In genomic region chr7:73717991-73718405, GRCh38 we compare ENCODE assay signal across 8 cellular contexts. TPM values are rescaled to one million over a fixed set of nuclear protein-coding genes. Genes with fewer than 3 reads are reported as not detected.
A peak's percentile ranks its signal among the peaks of the same experiment; 100 is the strongest.
DNase-seq lines count a peak whose midpoint lies in the region; FAIRE-seq lines count a peak whose summit lies in the region.

No MANE protein-coding gene starts in this region.

- FAIRE-seq in HTR-8/SVneo (lab: Jason Lieb, UNC): no peak

- H3K9me3 ChIP-seq in BLaER1: no peaks in the 10 kb centered on the region
- H3K9me3 ChIP-seq in effector memory CD4-positive, alpha-beta T cell (ENCODE audit: control insufficient read depth, low read length): no peaks in the 10 kb centered on the region

- no peak overlapping the region for H3K27ac ChIP-seq in BLaER1
- peak overlapping the region; percentile 51 for H3K27ac ChIP-seq in effector memory CD4-positive, alpha-beta T cell (ENCODE audit: insufficient read depth, low read length, poor library complexity, severe bottlenecking)

- H3K27me3 ChIP-seq in BLaER1: peaks cover 76% of the 10 kb centered on the region
- no peaks in the 10 kb centered on the region for H3K27me3 ChIP-seq in effector memory CD4-positive, alpha-beta T cell (replicated peaks; ENCODE audit: control insufficient read depth, insufficient read depth, low read length, poor library complexity, severe bottlenecking)

- H3K9ac ChIP-seq in BLaER1: no peak overlapping the region

- H4K20me1 ChIP-seq in BLaER1: peaks cover 82% of the 10 kb centered on the region

- peak overlapping the region; percentile 75 for H3K4me3 ChIP-seq in BLaER1
- H3K4me3 ChIP-seq in effector memory CD4-positive, alpha-beta T cell (ENCODE audit: insufficient read depth, low read depth, low read length, poor library complexity, severe bottlenecking): peak overlapping the region; percentile 86

- peak; percentile 98 for DNase-seq in LHCN-M2 (ENCODE audit: low read depth)
- DNase-seq in activated CD4-positive, alpha-beta T cell treated with anti-CD3 and anti-CD28 coated beads, Interleukin-2, amount 50 U/mL, for 4 hours: peak; percentile 69 to 74
- DNase-seq in effector memory CD4-positive, alpha-beta T cell: peak; percentile 56 to 77 (median 74)
- peak; percentile 67 to 80 for DNase-seq in stimulated activated CD4-positive, alpha-beta T cell treated with anti-CD3 and anti-CD28 coated beads, Interleukin-12 subunit alpha, Interleukin-12 subunit beta, amount 100 ng/mL, for 24 hours (ENCODE audit: low read depth in 2 of 2)
- no peak for DNase-seq in NCI-H446 treated with DMSO at 0.1 percent for 48 hours (lab: John Stamatoyannopoulos, UW)
- no peak for DNase-seq in NCI-H1694 treated with DMSO at 0.1 percent for 48 hours (lab: John Stamatoyannopoulos, UW)
- DNase-seq in HTR-8/SVneo (ENCODE audit: insufficient read length, low spot score): no peak

- peaks cover 73% of the 10 kb centered on the region for H3K4me1 ChIP-seq in BLaER1
- H3K4me1 ChIP-seq in effector memory CD4-positive, alpha-beta T cell (ENCODE audit: control insufficient read depth, insufficient read depth, low read length, poor library complexity, severe bottlenecking): peaks cover 32% of the 10 kb centered on the region

- peak overlapping the region; percentile 100 for H3K4me2 ChIP-seq in BLaER1

- no peaks in the 10 kb centered on the region for H3K36me3 ChIP-seq in BLaER1
- H3K36me3 ChIP-seq in effector memory CD4-positive, alpha-beta T cell (ENCODE audit: control insufficient read depth, insufficient read depth, low read length): peaks cover 3% of the 10 kb centered on the region

RNA-seq across cellular contexts. Expression of gene STX1A, which starts 1.5 kb away (rescaled TPM):
- total RNA-seq in LHCN-M2 (2014; rRNA removed): 80.0 and 100 TPM in 2 replicates
- polyA plus RNA-seq in LHCN-M2 (2012): 11.2 TPM

RNA-seq across cellular contexts. Expression of gene ABHD11, which starts 20.6 kb away (rescaled TPM):
- total RNA-seq in LHCN-M2 (2014; rRNA removed): 34.5 and 40.1 TPM in 2 replicates
- polyA plus RNA-seq in LHCN-M2 (2012): 25.5 TPM

RNA-seq across cellular contexts. Expression of gene BUD23, which starts 34.6 kb away (rescaled TPM):
- 69.3 and 82.6 TPM in 2 replicates for total RNA-seq in LHCN-M2 (2014; rRNA removed)
- polyA plus RNA-seq in LHCN-M2 (2012): 91.3 TPM

RNA-seq across cellular contexts. Expression of gene DNAJC30, which starts 34.7 kb away (rescaled TPM):
- 3.9 and 5.5 TPM in 2 replicates for total RNA-seq in LHCN-M2 (2014; rRNA removed)
- 17.3 TPM for polyA plus RNA-seq in LHCN-M2 (2012)

RNA-seq across cellular contexts. Expression of gene VPS37D, which starts 50.4 kb away (rescaled TPM):
- total RNA-seq in LHCN-M2 (2014; rRNA removed): 6.1 and 6.9 TPM in 2 replicates
- 3.9 TPM for polyA plus RNA-seq in LHCN-M2 (2012)

Comparison
In these comparisons a context has a peak if more than half of its experiments do, and no peak if none do; other contexts are left out.
1. DNase-seq: peak in LHCN-M2 (single experiment), activated CD4-positive, alpha-beta T cell treated with anti-CD3 and anti-CD28 coated beads, Interleukin-2, amount 50 U/mL, for 4 hours (2 of 2), effector memory CD4-positive, alpha-beta T cell (3 of 3) and stimulated activated CD4-positive, alpha-beta T cell treated with anti-CD3 and anti-CD28 coated beads, Interleukin-12 subunit alpha, Interleukin-12 subunit beta, amount 100 ng/mL, for 24 hours (2 of 2); none in NCI-H446 treated with DMSO at 0.1 percent for 48 hours (single experiment), NCI-H1694 treated with DMSO at 0.1 percent for 48 hours (single experiment) and HTR-8/SVneo (single experiment).